Comparison of ENCODE assay signal across 9 cellular contexts in the genomic region with DNA sequence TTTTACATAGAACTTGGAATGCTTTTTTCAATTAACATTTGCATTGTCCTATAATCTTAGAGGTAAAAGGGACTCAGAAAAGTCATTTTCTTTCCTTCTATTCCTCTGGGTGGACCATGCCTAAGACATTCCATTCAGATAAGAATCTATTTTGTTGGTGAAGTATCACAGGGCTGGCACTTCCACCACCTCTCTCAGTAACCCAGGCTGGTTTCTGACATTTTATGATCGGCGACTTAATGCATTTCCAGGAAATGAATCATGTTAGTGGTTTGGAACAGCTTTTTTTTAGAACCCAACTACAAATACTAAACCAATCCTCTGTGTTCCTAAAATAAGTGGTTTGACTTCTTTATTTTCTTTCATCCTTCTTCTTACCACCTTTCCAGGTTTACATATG. TPM values are rescaled to one million over a fixed set of nuclear protein-coding genes. Genes with fewer than 3 reads are reported as not detected.
A peak's percentile ranks its signal among the peaks of the same experiment; 100 is the strongest.
DNase-seq lines count a peak whose midpoint lies in the region; TF ChIP-seq lines count a peak whose summit lies in the region.
"Had no signal": no experiment of that assay in that cellular context is flagged by ENCODE, and none has a peak within 500 bp of the region (broad histone marks: within the 10 kb centered on the region; RNA-seq: fewer than 3 reads in every experiment).

No MANE protein-coding gene starts in this region.

- intact Hi-C loops in cardiac septum (cut with DNase I) = no loop called here

- H3K27me3 ChIP-seq in H7 (ENCODE audit: control insufficient read depth, insufficient read depth, low read length) = no peaks in the 10 kb centered on the region

- DNase-seq in H4 (ENCODE audit: low spot score) = peak; percentile 47
- peak; percentile 83 for DNase-seq in MV-4-11 (lab: John Stamatoyannopoulos, UW)
- peak; percentile 34 for DNase-seq in astrocyte of the cerebellum (ENCODE audit: low read depth)
- DNase-seq in non-pigmented ciliary epithelial cell (ENCODE audit: low read depth) = peak; percentile 4
- no peak for DNase-seq in H7
- DNase-seq in cardiac septum (ENCODE audit: low spot score) = no peak
- DNase-seq in G401 (ENCODE audit: low spot score) = no peak
- DNase-seq: stimulated activated CD4-positive, alpha-beta T cell treated with anti-CD3 and anti-CD28 coated beads, Interleukin-4, amount 100 ng/mL, for 24 hours had no signal

- no peaks in the 10 kb centered on the region for H3K36me3 ChIP-seq in H7 (replicated peaks; ENCODE audit: control insufficient read depth, insufficient read depth, low read length)

- in situ Hi-C loops in astrocyte of the cerebellum (cut with HindIII; ENCODE audit: low sequenced_read_pairs) = no loop called here
- in situ Hi-C loops in G401 (cut with HindIII; ENCODE audit: low sequenced_read_pairs) = no loop called here

- TF ChIP-seq CTCF in astrocyte of the cerebellum (IDR thresholded peaks at IDR 0.05; ENCODE audit: low read depth, low read length, missing control alignments) = no peak

- H3K4me3 ChIP-seq in astrocyte of the cerebellum (ENCODE audit: low read depth, low read length) (no peak overlapping the region), H7 (ENCODE audit: insufficient read depth, low read depth, low read length) (no peak overlapping the region)
- H3K4me3 ChIP-seq: GM12878 had no signal

RNA-seq across cellular contexts. Expression of gene GAD1, which starts 27.0 kb away (rescaled TPM):
- 2.2 and 4.3 TPM in 2 replicates for total RNA-seq in H4 (2014; rRNA removed; shearing (Covaris generic))
- total RNA-seq in H7 (2014; rRNA removed; shearing (Covaris generic)) = 19.3 and 25.8 TPM in 2 replicates
- total RNA-seq in cardiac septum = 0.46 TPM
- 52.5 and 58.6 TPM in 2 replicates for total RNA-seq in G401 (2014; rRNA removed; shearing (Covaris generic))

Comparison
In these comparisons a context has a peak if more than half of its experiments do, and no peak if none do; other contexts are left out.
1. DNase-seq: peak in H4 (single experiment), MV-4-11 (single experiment), astrocyte of the cerebellum (single experiment) and non-pigmented ciliary epithelial cell (single experiment); none in H7 (single experiment), cardiac septum (single experiment) and G401 (single experiment).